In the genomic region with DNA sequence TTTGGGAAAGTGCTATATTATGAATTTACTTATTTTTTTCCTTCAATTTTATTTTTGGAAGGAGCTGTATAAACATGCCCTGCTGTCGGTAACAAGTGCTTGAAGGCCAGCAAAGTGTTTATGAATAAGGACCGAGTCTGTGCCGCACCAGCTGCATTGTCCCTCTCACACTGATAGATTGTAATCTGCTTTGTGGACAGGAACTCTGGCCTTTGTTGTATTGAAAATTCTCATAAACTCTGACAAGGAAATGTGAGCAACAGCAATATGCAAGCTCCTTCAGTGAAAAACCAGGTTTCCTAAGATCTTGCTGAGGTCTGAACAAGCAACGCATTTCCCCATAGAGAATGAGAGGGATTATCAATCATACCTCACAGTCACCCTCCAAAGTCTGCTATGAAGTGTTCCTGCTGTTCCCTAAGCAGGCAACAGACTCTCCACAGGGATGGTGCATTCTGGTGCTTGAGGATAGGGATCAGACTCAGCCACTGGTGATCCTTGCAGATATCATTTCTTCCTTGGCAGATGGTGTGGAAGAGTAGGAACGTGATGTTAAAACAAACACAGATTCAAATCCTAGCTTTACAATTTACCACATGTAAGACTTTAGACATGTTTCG, we compare ENCODE assay signal across 17 cellular contexts.
DNase-seq lines count a peak whose midpoint lies in the region; ATAC-seq and TF ChIP-seq lines count a peak whose summit lies in the region.
"Had no signal": no experiment of that assay in that cellular context is flagged by ENCODE, and none has a peak within 500 bp of the region (broad histone marks: within the 10 kb centered on the region; RNA-seq: fewer than 3 reads in every experiment).

No MANE protein-coding gene starts in this region.

- H3K36me3 ChIP-seq in parathyroid adenoma (ENCODE audit: control insufficient read depth, insufficient read depth, low read length): no peaks in the 10 kb centered on the region
- H3K36me3 ChIP-seq: heart right ventricle, ovary, right lobe of liver had no signal

- H3K4me1 ChIP-seq in parathyroid adenoma: peaks cover 23% of the 10 kb centered on the region
- H3K4me1 ChIP-seq: heart right ventricle, right lobe of liver had no signal

- no peak overlapping the region for H3K9ac ChIP-seq in parathyroid adenoma

- no peak overlapping the region for H3K4me3 ChIP-seq in parathyroid adenoma (ENCODE audit: low read depth, low read length)
- H3K4me3 ChIP-seq: heart right ventricle, ovary, right lobe of liver had no signal

- H3K9me3 ChIP-seq in parathyroid adenoma (ENCODE audit: control insufficient read depth, low read length): no peaks in the 10 kb centered on the region
- H3K9me3 ChIP-seq: heart right ventricle, ovary, right lobe of liver had no signal

- ATAC-seq in HG02870 (IDR thresholded peaks at IDR 0.05; ENCODE audit: unreplicated experiment): no peak
- no peak for ATAC-seq in Right ventricle myocardium superior (ENCODE audit: poor library complexity)
- ATAC-seq: activated T-helper 17 cell treated with anti-CD3 and anti-CD28 coated beads, Interleukin-2, amount 50 U/mL, for 72 hours; heart right ventricle; right lobe of liver had no signal

- H3K27ac ChIP-seq in parathyroid adenoma: peak overlapping the region; percentile 80
- H3K27ac ChIP-seq: heart right ventricle, ovary, right lobe of liver had no signal

- peak overlapping the region; percentile 25 for H2AFZ ChIP-seq in parathyroid adenoma

- intact Hi-C loops in Right ventricle myocardium superior (cut with DNase I): no loop called here

- peak; percentile 35 for DNase-seq in NCI-H1092 treated with DMSO at 0.1 percent for 48 hours (lab: John Stamatoyannopoulos, UW)
- no peak for DNase-seq in NCI-H1092 (lab: John Stamatoyannopoulos, UW)
- peak; percentile 60 for DNase-seq in NCI-H82 treated with DMSO at 0.1 percent for 48 hours (lab: John Stamatoyannopoulos, UW; ENCODE audit: unreplicated experiment)
- DNase-seq in glomerular endothelial cell (ENCODE audit: extremely low read depth, low read depth, low spot score): peak; percentile 33
- no peak for DNase-seq in 8988T
- no peak for DNase-seq in Right ventricle myocardium superior
- DNase-seq: activated CD4-positive, alpha-beta T cell treated with anti-CD3 and anti-CD28 coated beads, Interleukin-2, amount 10 ng/mL, durations not matched to agents 7 days and 5 days; COR-L47; heart right ventricle; MM.1S; NCI-H2029; ovary; right lobe of liver; stimulated activated CD4-positive, alpha-beta T cell treated with anti-CD3 and anti-CD28 coated beads, Interleukin-15, amount 100 ng/mL, for 24 hours had no signal

- TF ChIP-seq CTCF in parathyroid adenoma (IDR thresholded peaks at IDR 0.05): no peak

- no peaks in the 10 kb centered on the region for H3K79me2 ChIP-seq in parathyroid adenoma

- no peak overlapping the region for H3K4me2 ChIP-seq in parathyroid adenoma (ENCODE audit: low read length)

- no peaks in the 10 kb centered on the region for H3K27me3 ChIP-seq in parathyroid adenoma (ENCODE audit: control insufficient read depth, insufficient read depth, low read length)
- H3K27me3 ChIP-seq: heart right ventricle, ovary, right lobe of liver had no signal

Comparison
In these comparisons a context has a peak if more than half of its experiments do, and no peak if none do; other contexts are left out.
1. DNase-seq: peak in NCI-H1092 treated with DMSO at 0.1 percent for 48 hours (single experiment), NCI-H82 treated with DMSO at 0.1 percent for 48 hours (single experiment) and glomerular endothelial cell (single experiment); none in NCI-H1092 (single experiment), 8988T (single experiment) and Right ventricle myocardium superior (single experiment).